8 cellular contexts compared by ENCODE assay signal in the genomic region with DNA sequence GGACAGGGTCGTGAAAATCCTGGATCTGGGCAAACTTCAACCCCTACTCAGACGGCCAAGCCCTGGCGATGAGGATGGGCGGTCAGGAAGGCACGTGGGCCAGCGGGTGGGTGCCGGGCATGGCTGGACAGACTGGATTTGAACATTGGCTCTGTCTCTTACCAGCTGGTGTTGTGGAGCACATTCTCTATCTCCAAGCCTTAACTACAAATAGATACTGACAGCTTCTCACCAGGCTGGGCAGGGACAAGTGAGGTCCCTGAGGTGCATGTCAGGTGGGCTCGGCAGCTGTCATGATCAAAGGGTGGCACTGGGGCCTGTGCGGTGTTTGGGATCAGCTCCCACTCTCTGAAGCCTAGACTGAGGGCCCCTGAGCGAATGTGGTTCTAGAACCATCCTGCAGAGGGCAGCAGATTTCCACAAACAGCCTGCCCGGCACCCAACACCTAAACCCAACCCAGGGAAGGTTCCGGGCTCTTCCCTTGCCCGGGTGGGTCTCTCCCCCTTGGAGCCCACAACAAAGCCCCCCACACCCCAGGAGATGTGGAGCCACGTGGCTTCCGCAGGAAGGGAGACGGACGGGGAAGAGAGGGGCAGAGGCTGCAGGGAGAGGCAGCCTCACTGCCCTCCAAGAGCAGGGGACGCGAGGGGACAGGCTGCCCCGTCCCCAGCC. TPM values are rescaled to one million over a fixed set of nuclear protein-coding genes. Genes with fewer than 3 reads are reported as not detected.
DNase-seq lines count a peak whose midpoint lies in the region; ATAC-seq and TF ChIP-seq lines count a peak whose summit lies in the region.

No MANE protein-coding gene starts in this region.

- DNase-seq in Caki2 (ENCODE audit: low read depth) (peak; percentile 51), OCI-M1 (lab: John Stamatoyannopoulos, UW) (peak; percentile 78), activated T-helper 1 cell treated with Interleukin-2 at 50 U/mL for 16 hours (ENCODE audit: low read depth) (peak; percentile 38), fibroblast of peridontal ligament (ENCODE audit: extremely low read depth) (peak; percentile 70), stromal cell of bone marrow (ENCODE audit: low read depth) (peak; percentile 40)

- peak; percentile 97 for TF ChIP-seq CTCF in neural cell (IDR thresholded peaks at IDR 0.05; ENCODE audit: poor library complexity, severe bottlenecking)

- ATAC-seq in GM19397 (IDR thresholded peaks at IDR 0.05; ENCODE audit: unreplicated experiment) (peak; percentile 75), HG03457 (IDR thresholded peaks at IDR 0.05; ENCODE audit: unreplicated experiment) (peak; percentile 82)

- no peak overlapping the region for H3K4me2 ChIP-seq in neural cell (ENCODE audit: low read length)

- in situ Hi-C loops in Caki2 (cut with HindIII; ENCODE audit: low pct_unique_long_range_greater_than_20kb, low sequenced_read_pairs): no loop called here

- H3K27ac ChIP-seq in neural cell (ENCODE audit: low read length): no peak overlapping the region

- H3K4me3 ChIP-seq in neural cell (ENCODE audit: low read length): no peak overlapping the region

- no peaks in the 10 kb centered on the region for H3F3A ChIP-seq in neural cell (ENCODE audit: insufficient read depth, low read length, poor library complexity, severe bottlenecking)

- H3K36me3 ChIP-seq in neural cell (ENCODE audit: insufficient read depth, low read length): peaks cover 5% of the 10 kb centered on the region

- no peak overlapping the region for H3K9ac ChIP-seq in neural cell (ENCODE audit: low read length)

- H3K27me3 ChIP-seq in neural cell (ENCODE audit: insufficient read depth, low read depth, low read length): no peaks in the 10 kb centered on the region

- no peaks in the 10 kb centered on the region for H3K79me2 ChIP-seq in neural cell (replicated peaks; ENCODE audit: insufficient read depth, low read length)

- H3K9me3 ChIP-seq in neural cell (ENCODE audit: low read length): no peaks in the 10 kb centered on the region

- no peaks in the 10 kb centered on the region for H4K20me1 ChIP-seq in neural cell (ENCODE audit: insufficient read depth)

- no peaks in the 10 kb centered on the region for H3K9me2 ChIP-seq in neural cell (ENCODE audit: insufficient read depth, low read length)

- no peak for TF ChIP-seq EP300 in neural cell (conservative IDR thresholded peaks at IDR 0.05; ENCODE audit: poor library complexity, severe bottlenecking)

- H2AFZ ChIP-seq in neural cell (ENCODE audit: low read depth, low read length): no peak overlapping the region

- peak; percentile 98 for TF ChIP-seq RAD21 in neural cell (conservative IDR thresholded peaks at IDR 0.05)

TF ChIP-seq in neural cell, 6 proteins besides CTCF, POLR2A, EP300 and RAD21:
- TF ChIP-seq, protein P1, sequence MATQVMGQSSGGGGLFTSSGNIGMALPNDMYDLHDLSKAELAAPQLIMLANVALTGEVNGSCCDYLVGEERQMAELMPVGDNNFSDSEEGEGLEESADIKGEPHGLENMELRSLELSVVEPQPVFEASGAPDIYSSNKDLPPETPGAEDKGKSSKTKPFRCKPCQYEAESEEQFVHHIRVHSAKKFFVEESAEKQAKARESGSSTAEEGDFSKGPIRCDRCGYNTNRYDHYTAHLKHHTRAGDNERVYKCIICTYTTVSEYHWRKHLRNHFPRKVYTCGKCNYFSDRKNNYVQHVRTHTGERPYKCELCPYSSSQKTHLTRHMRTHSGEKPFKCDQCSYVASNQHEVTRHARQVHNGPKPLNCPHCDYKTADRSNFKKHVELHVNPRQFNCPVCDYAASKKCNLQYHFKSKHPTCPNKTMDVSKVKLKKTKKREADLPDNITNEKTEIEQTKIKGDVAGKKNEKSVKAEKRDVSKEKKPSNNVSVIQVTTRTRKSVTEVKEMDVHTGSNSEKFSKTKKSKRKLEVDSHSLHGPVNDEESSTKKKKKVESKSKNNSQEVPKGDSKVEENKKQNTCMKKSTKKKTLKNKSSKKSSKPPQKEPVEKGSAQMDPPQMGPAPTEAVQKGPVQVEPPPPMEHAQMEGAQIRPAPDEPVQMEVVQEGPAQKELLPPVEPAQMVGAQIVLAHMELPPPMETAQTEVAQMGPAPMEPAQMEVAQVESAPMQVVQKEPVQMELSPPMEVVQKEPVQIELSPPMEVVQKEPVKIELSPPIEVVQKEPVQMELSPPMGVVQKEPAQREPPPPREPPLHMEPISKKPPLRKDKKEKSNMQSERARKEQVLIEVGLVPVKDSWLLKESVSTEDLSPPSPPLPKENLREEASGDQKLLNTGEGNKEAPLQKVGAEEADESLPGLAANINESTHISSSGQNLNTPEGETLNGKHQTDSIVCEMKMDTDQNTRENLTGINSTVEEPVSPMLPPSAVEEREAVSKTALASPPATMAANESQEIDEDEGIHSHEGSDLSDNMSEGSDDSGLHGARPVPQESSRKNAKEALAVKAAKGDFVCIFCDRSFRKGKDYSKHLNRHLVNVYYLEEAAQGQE (IDR thresholded peaks at IDR 0.05; ENCODE audit: borderline replicate concordance): no peak
- TF ChIP-seq EZH2 (IDR thresholded peaks at IDR 0.05; ENCODE audit: borderline replicate concordance, insufficient read depth, low read length, poor library complexity, severe bottlenecking) (no peak), SMC3 (conservative IDR thresholded peaks at IDR 0.05; ENCODE audit: poor library complexity) (peak; percentile 100), MXI1 (conservative IDR thresholded peaks at IDR 0.05; ENCODE audit: poor library complexity, severe bottlenecking) (peak; percentile 34)

RNA-seq across cellular contexts. Expression of gene RGMA, which starts 58.4 kb away (rescaled TPM):
- 0.03 and 0.78 TPM in 2 replicates for total RNA-seq in Caki2 (2014; rRNA removed; shearing (Covaris generic); ENCODE audit: low replicate concordance)
- polyA plus RNA-seq in neural cell: 9.5 and 16.6 TPM in 2 replicates
- 27.8 and 31.2 TPM in 2 replicates for polyA minus RNA-seq in neural cell
